13 cellular contexts compared by ENCODE assay signal in genomic region chr3:56302417-56302816, GRCh38.
DNase-seq lines count a peak whose midpoint lies in the region; ATAC-seq and TF ChIP-seq lines count a peak whose summit lies in the region.
"Had no signal": no experiment of that assay in that cellular context is flagged by ENCODE, and none has a peak within 500 bp of the region (broad histone marks: within the 10 kb centered on the region; RNA-seq: fewer than 3 reads in every experiment).

No MANE protein-coding gene starts in this region.

- H3K4me3 ChIP-seq in choroid plexus epithelial cell (ENCODE audit: low read depth, low read length) (no peak overlapping the region), parathyroid adenoma (ENCODE audit: low read depth, low read length) (no peak overlapping the region), tibial artery (no peak overlapping the region)
- H3K4me3 ChIP-seq: SJSA1 had no signal

- H3K4me1 ChIP-seq in parathyroid adenoma (no peaks in the 10 kb centered on the region), tibial artery (no peaks in the 10 kb centered on the region)

- H3K79me2 ChIP-seq in parathyroid adenoma = no peaks in the 10 kb centered on the region

- no peaks in the 10 kb centered on the region for H3K36me3 ChIP-seq in parathyroid adenoma (ENCODE audit: control insufficient read depth, insufficient read depth, low read length)
- no peaks in the 10 kb centered on the region for H3K36me3 ChIP-seq in tibial artery
- H3K36me3 ChIP-seq: SJSA1 had no signal

- TF ChIP-seq CTCF in choroid plexus epithelial cell (conservative IDR thresholded peaks at IDR 0.05; ENCODE audit: low read depth, low read length) = peak; percentile 47
- TF ChIP-seq CTCF in parathyroid adenoma (IDR thresholded peaks at IDR 0.05) = peak; percentile 9
- no peak for TF ChIP-seq CTCF in tibial artery (IDR thresholded peaks at IDR 0.05)

- no peak overlapping the region for H3K27ac ChIP-seq in parathyroid adenoma
- H3K27ac ChIP-seq in tibial artery = no peak overlapping the region
- H3K27ac ChIP-seq: SJSA1 had no signal

- H3K9me3 ChIP-seq in parathyroid adenoma (ENCODE audit: control insufficient read depth, low read length) = no peaks in the 10 kb centered on the region
- H3K9me3 ChIP-seq in tibial artery = no peaks in the 10 kb centered on the region
- H3K9me3 ChIP-seq: SJSA1 had no signal

- no peaks in the 10 kb centered on the region for H3K27me3 ChIP-seq in parathyroid adenoma (ENCODE audit: control insufficient read depth, insufficient read depth, low read length)
- no peaks in the 10 kb centered on the region for H3K27me3 ChIP-seq in tibial artery
- H3K27me3 ChIP-seq: SJSA1 had no signal

- no peak overlapping the region for H3K4me2 ChIP-seq in parathyroid adenoma (ENCODE audit: low read length)

- H3K9ac ChIP-seq in parathyroid adenoma = no peak overlapping the region

- no peak overlapping the region for H2AFZ ChIP-seq in parathyroid adenoma

- intact Hi-C loops in tibial artery (cut with DNase I; ENCODE audit: low total_unique reads) = no loop called here

- ATAC-seq in HG02623 (IDR thresholded peaks at IDR 0.05; ENCODE audit: unreplicated experiment) (no peak), HG03520 (IDR thresholded peaks at IDR 0.05; ENCODE audit: unreplicated experiment) (no peak)
- ATAC-seq: activated naive CD4-positive, alpha-beta T cell treated with anti-CD3 and anti-CD28 coated beads, Interleukin-2, amount 50 U/mL, for 72 hours had no signal

- DNase-seq in DMS53 (lab: John Stamatoyannopoulos, UW) (peak; percentile 2), DMS53 treated with DMSO at 0.1 percent for 48 hours (lab: John Stamatoyannopoulos, UW; ENCODE audit: unreplicated experiment) (no peak), M059J (ENCODE audit: low read depth) (peak; percentile 5), choroid plexus epithelial cell (ENCODE audit: low read depth) (peak; percentile 11), tibial artery (no peak)
- DNase-seq: activated CD4-positive, alpha-beta T cell treated with anti-CD3 and anti-CD28 coated beads for 4 hours; NCI-H226; stimulated activated naive CD4-positive, alpha-beta T cell treated with Interleukin-2 at 50 U/mL for 16 hours had no signal

Comparison
In these comparisons a context has a peak if more than half of its experiments do, and no peak if none do; other contexts are left out.
1. DNase-seq: peak in DMS53 (single experiment), M059J (single experiment) and choroid plexus epithelial cell (single experiment); none in DMS53 treated with DMSO at 0.1 percent for 48 hours (single experiment) and tibial artery (0 of 2).
2. CTCF ChIP-seq: peak in choroid plexus epithelial cell (single experiment) and parathyroid adenoma (single experiment); none in tibial artery (0 of 2).